15 cellular contexts compared by ENCODE assay signal in the genomic region with DNA sequence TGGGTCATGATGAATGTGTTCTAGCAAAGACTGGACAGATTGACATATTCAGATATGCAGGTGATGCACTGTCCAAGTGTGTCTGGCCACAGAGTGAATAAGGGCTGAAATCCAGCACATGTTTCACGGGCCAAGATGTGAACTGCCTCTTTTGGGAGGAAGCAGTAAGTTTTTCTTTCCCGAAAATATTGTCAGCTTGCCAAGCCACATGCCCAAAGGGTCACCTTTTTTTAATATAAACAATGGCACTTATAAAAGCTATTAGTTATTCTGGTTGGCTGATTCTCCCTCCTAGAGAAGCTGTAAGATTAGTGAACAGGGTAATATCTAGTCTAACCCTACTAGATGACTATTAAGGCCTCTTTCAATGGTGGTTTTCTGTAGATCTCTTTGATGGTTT. TPM values are rescaled to one million over a fixed set of nuclear protein-coding genes. Genes with fewer than 3 reads are reported as not detected.
"Had no signal": no experiment of that assay in that cellular context is flagged by ENCODE, and none has a peak within 500 bp of the region (broad histone marks: within the 10 kb centered on the region; RNA-seq: fewer than 3 reads in every experiment).

No MANE protein-coding gene starts in this region.

- DNase-seq: activated CD4-positive, alpha-beta T cell treated with anti-CD3 and anti-CD28 coated beads for 48 hours; activated CD8-positive, alpha-beta T cell treated with anti-CD3 and anti-CD28 coated beads, Interleukin-2, amount 10 ng/mL, durations not matched to agents 7 days and 5 days; activated naive CD4-positive, alpha-beta T cell treated with anti-CD3 and anti-CD28 coated beads, Interleukin-2, amount 10 ng/mL, durations not matched to agents 7 days and 5 days; activated naive CD8-positive, alpha-beta T cell treated with anti-CD3 and anti-CD28 coated beads, Interleukin-2, amount 50 U/mL, for 24 hours; activated T-cell treated with anti-CD3 and anti-CD28 coated beads, Interleukin-2, amount 50 U/mL, for 24 hours; anterior cingulate cortex; dorsolateral prefrontal cortex; immature natural killer cell; natural killer cell; stimulated activated naive B cell treated with anti-CD40 and anti-IgM and Interleukin-4, amounts not matched to agents 10 μg/mL and 1 μg/mL and 100 μg/mL, for 72 hours; T-cell had no signal

- ATAC-seq: activated CD8-positive, alpha-beta T cell treated with anti-CD3 and anti-CD28 coated beads, Interleukin-2, amount 10 ng/mL, durations not matched to agents 7 days and 5 days; activated naive CD8-positive, alpha-beta T cell treated with anti-CD3 and anti-CD28 coated beads, Interleukin-2, amount 50 U/mL, for 24 hours; natural killer cell; SK-N-SH treated with all-trans-retinoic acid at 6 μM for 48 hours; stimulated activated naive B cell treated with anti-CD40 and anti-IgM and Interleukin-4, amounts not matched to agents 10 μg/mL and 1 μg/mL and 100 μg/mL, for 72 hours; T-cell; WTC11 had no signal

- H3K27ac Mint-ChIP-seq: activated CD8-positive, alpha-beta T cell treated with anti-CD3 and anti-CD28 coated beads, Interleukin-2, amount 10 ng/mL, durations not matched to agents 7 days and 5 days; activated naive CD4-positive, alpha-beta T cell treated with anti-CD3 and anti-CD28 coated beads, Interleukin-2, amount 10 ng/mL, durations not matched to agents 7 days and 5 days; activated naive CD8-positive, alpha-beta T cell treated with anti-CD3 and anti-CD28 coated beads, Interleukin-2, amount 50 U/mL, for 24 hours; activated T-cell treated with anti-CD3 and anti-CD28 coated beads, Interleukin-2, amount 50 U/mL, for 24 hours; activated T-helper 2 cell treated with anti-CD3 and anti-CD28 coated beads, Interferon-gamma antibody, Interleukin-2, Interleukin-4, amounts not matched to agents 10 μg/mL and 5 μg/mL and 100 μg/mL, durations not matched to agents 14 hours and 24 hours and 36 hours; immature natural killer cell; natural killer cell; stimulated activated naive B cell treated with anti-CD40 and anti-IgM and Interleukin-4, amounts not matched to agents 10 μg/mL and 1 μg/mL and 100 μg/mL, for 72 hours; T-cell; WTC11 had no signal

- H3K4me1 Mint-ChIP-seq: activated naive CD4-positive, alpha-beta T cell treated with anti-CD3 and anti-CD28 coated beads, Interleukin-2, amount 10 ng/mL, durations not matched to agents 7 days and 5 days; immature natural killer cell; natural killer cell; stimulated activated naive B cell treated with anti-CD40 and anti-IgM and Interleukin-4, amounts not matched to agents 10 μg/mL and 1 μg/mL and 100 μg/mL, for 72 hours had no signal

- H3K27ac ChIP-seq: epithelial cell of prostate had no signal

- H3K9me3 Mint-ChIP-seq: activated naive CD4-positive, alpha-beta T cell treated with anti-CD3 and anti-CD28 coated beads, Interleukin-2, amount 10 ng/mL, durations not matched to agents 7 days and 5 days; activated naive CD8-positive, alpha-beta T cell treated with anti-CD3 and anti-CD28 coated beads, Interleukin-2, amount 50 U/mL, for 24 hours; activated T-cell treated with anti-CD3 and anti-CD28 coated beads, Interleukin-2, amount 50 U/mL, for 24 hours; activated T-helper 2 cell treated with anti-CD3 and anti-CD28 coated beads, Interferon-gamma antibody, Interleukin-2, Interleukin-4, amounts not matched to agents 10 μg/mL and 5 μg/mL and 100 μg/mL, durations not matched to agents 14 hours and 24 hours and 36 hours had no signal

- H3K4me3 Mint-ChIP-seq: activated CD8-positive, alpha-beta T cell treated with anti-CD3 and anti-CD28 coated beads, Interleukin-2, amount 10 ng/mL, durations not matched to agents 7 days and 5 days; activated naive CD4-positive, alpha-beta T cell treated with anti-CD3 and anti-CD28 coated beads, Interleukin-2, amount 10 ng/mL, durations not matched to agents 7 days and 5 days; activated naive CD8-positive, alpha-beta T cell treated with anti-CD3 and anti-CD28 coated beads, Interleukin-2, amount 50 U/mL, for 24 hours; activated T-cell treated with anti-CD3 and anti-CD28 coated beads, Interleukin-2, amount 50 U/mL, for 24 hours; immature natural killer cell; natural killer cell; stimulated activated naive B cell treated with anti-CD40 and anti-IgM and Interleukin-4, amounts not matched to agents 10 μg/mL and 1 μg/mL and 100 μg/mL, for 72 hours; T-cell had no signal

- H3K36me3 Mint-ChIP-seq: activated naive CD4-positive, alpha-beta T cell treated with anti-CD3 and anti-CD28 coated beads, Interleukin-2, amount 10 ng/mL, durations not matched to agents 7 days and 5 days; immature natural killer cell; natural killer cell; T-cell; WTC11 had no signal

RNA-seq across cellular contexts. Expression of a gene that starts 1.5 kb away (rescaled TPM):
- total RNA-seq: activated CD8-positive, alpha-beta T cell treated with anti-CD3 and anti-CD28 coated beads, Interleukin-2, amount 10 ng/mL, durations not matched to agents 7 days and 5 days; activated T-helper 2 cell treated with anti-CD3 and anti-CD28 coated beads, Interferon-gamma antibody, Interleukin-2, Interleukin-4, amounts not matched to agents 10 μg/mL and 5 μg/mL and 100 μg/mL, durations not matched to agents 14 hours and 24 hours and 36 hours; natural killer cell had no signal
- polyA plus RNA-seq: immature natural killer cell had no signal
